ENCODE assay signal across 18 cellular contexts in the genomic region with DNA sequence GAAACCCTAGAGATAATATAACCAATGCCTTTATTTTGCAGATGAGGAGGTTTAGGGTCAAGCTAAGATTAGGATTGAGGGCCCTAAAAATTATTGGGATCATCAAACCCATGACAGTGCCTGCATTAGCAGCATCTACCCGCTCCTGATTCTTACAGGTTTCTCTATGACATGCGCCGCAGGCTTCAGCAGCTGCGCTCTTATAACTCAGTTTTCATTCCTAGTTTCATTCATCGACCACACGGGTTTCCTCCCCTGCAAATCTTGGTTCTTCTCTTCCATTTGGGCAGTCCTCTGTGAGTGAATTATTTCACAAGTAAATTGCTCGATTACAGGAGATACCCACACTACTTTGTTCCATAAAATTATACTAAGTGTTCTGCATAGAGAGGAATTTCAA.
DNase-seq lines count a peak whose midpoint lies in the region; ATAC-seq and TF ChIP-seq lines count a peak whose summit lies in the region.
"Had no signal": no experiment of that assay in that cellular context is flagged by ENCODE, and none has a peak within 500 bp of the region (broad histone marks: within the 10 kb centered on the region; RNA-seq: fewer than 3 reads in every experiment).

No MANE protein-coding gene starts in this region.

- ATAC-seq in GM19351 (IDR thresholded peaks at IDR 0.05; ENCODE audit: unreplicated experiment): peak; percentile 57

- no peaks in the 10 kb centered on the region for H3K36me3 Mint-ChIP-seq in activated T-helper 2 cell treated with anti-CD3 and anti-CD28 coated beads, Interferon-gamma antibody, Interleukin-2, Interleukin-4, amounts not matched to agents 10 μg/mL and 5 μg/mL and 100 μg/mL, durations not matched to agents 14 hours and 24 hours and 36 hours (ENCODE audit: low read depth)
- H3K36me3 Mint-ChIP-seq: CD14-positive monocyte; CD4-positive, alpha-beta memory T cell; CD4-positive, CD25-positive, alpha-beta regulatory T cell; CD8-positive, alpha-beta memory T cell had no signal

- H3K27ac ChIP-seq in dorsolateral prefrontal cortex: peak overlapping the region in 39 of 59 donors; percentile 2 to 92 (median 71)
- H3K27ac ChIP-seq: BLaER1 had no signal

- H3K4me1 Mint-ChIP-seq in activated T-helper 2 cell treated with anti-CD3 and anti-CD28 coated beads, Interferon-gamma antibody, Interleukin-2, Interleukin-4, amounts not matched to agents 10 μg/mL and 5 μg/mL and 100 μg/mL, durations not matched to agents 14 hours and 24 hours and 36 hours (ENCODE audit: low read depth): no peaks in the 10 kb centered on the region
- H3K4me1 Mint-ChIP-seq: CD4-positive, alpha-beta memory T cell; CD4-positive, CD25-positive, alpha-beta regulatory T cell; CD8-positive, alpha-beta memory T cell had no signal

- no peak overlapping the region for H3K27ac Mint-ChIP-seq in activated T-helper 2 cell treated with anti-CD3 and anti-CD28 coated beads, Interferon-gamma antibody, Interleukin-2, Interleukin-4, amounts not matched to agents 10 μg/mL and 5 μg/mL and 100 μg/mL, durations not matched to agents 14 hours and 24 hours and 36 hours
- H3K27ac Mint-ChIP-seq: CD4-positive, alpha-beta memory T cell; CD4-positive, CD25-positive, alpha-beta regulatory T cell; CD8-positive, alpha-beta memory T cell had no signal

- no peak overlapping the region for H3K4me3 ChIP-seq in dorsolateral prefrontal cortex
- H3K4me3 ChIP-seq: BLaER1 had no signal

- TF ChIP-seq CTCF in dorsolateral prefrontal cortex (IDR thresholded peaks at IDR 0.05 in 54 of 56, conservative IDR thresholded peaks at IDR 0.05 in 2 of 56; ENCODE audit: low read depth in 1 of 56, partially characterized antibody in 56 of 56): no peak

- DNase-seq in dorsolateral prefrontal cortex (no peak), DMS153 (lab: John Stamatoyannopoulos, UW) (no peak)
- DNase-seq in NK-92 treated with Interleukin-12 subunit alpha and Interleukin-12 subunit beta, amount 100 ng/mL, for 24 hours (lab: John Stamatoyannopoulos, UW): no peak
- no peak for DNase-seq in activated T-helper 2 cell treated with anti-CD3 and anti-CD28 coated beads, Interferon-gamma antibody, Interleukin-2, Interleukin-4, amounts not matched to agents 10 μg/mL and 5 μg/mL and 100 μg/mL, durations not matched to agents 14 hours and 24 hours and 36 hours (ENCODE audit: low spot score)
- DNase-seq: 8988T; ACHN; BE2C; C1 segment of cervical spinal cord; CD4-positive, alpha-beta memory T cell; CD4-positive, CD25-positive, alpha-beta regulatory T cell; CD8-positive, alpha-beta memory T cell; COR-L47; DMS 273 treated with DMSO at 0.1 percent for 48 hours; DMS79 treated with DMSO at 0.1 percent for 48 hours; GF-D8 had no signal

- intact Hi-C loops in dorsolateral prefrontal cortex (cut with DNase I): loop anchor here in 1 of 2 donors (5.0 to 10.0 kb wide), 2 partner anchors 136 to 1293 kb away; partner anchors contain the start of gene SLC24A2
- intact Hi-C loops in activated T-helper 2 cell treated with anti-CD3 and anti-CD28 coated beads, Interferon-gamma antibody, Interleukin-2, Interleukin-4, amounts not matched to agents 10 μg/mL and 5 μg/mL and 100 μg/mL, durations not matched to agents 14 hours and 24 hours and 36 hours (cut with micrococcal nuclease): no loop called here

- no peaks in the 10 kb centered on the region for H3K27me3 ChIP-seq in dorsolateral prefrontal cortex
- H3K27me3 ChIP-seq: BE2C, BLaER1 had no signal

- H3K27me3 Mint-ChIP-seq in activated T-helper 2 cell treated with anti-CD3 and anti-CD28 coated beads, Interferon-gamma antibody, Interleukin-2, Interleukin-4, amounts not matched to agents 10 μg/mL and 5 μg/mL and 100 μg/mL, durations not matched to agents 14 hours and 24 hours and 36 hours (ENCODE audit: low read depth): peaks cover 16% of the 10 kb centered on the region

- H3K4me3 Mint-ChIP-seq in activated T-helper 2 cell treated with anti-CD3 and anti-CD28 coated beads, Interferon-gamma antibody, Interleukin-2, Interleukin-4, amounts not matched to agents 10 μg/mL and 5 μg/mL and 100 μg/mL, durations not matched to agents 14 hours and 24 hours and 36 hours (ENCODE audit: low read depth): no peak overlapping the region
- H3K4me3 Mint-ChIP-seq: CD14-positive monocyte; CD4-positive, alpha-beta memory T cell; CD4-positive, CD25-positive, alpha-beta regulatory T cell; CD8-positive, alpha-beta memory T cell had no signal

- H3K9me3 Mint-ChIP-seq in activated T-helper 2 cell treated with anti-CD3 and anti-CD28 coated beads, Interferon-gamma antibody, Interleukin-2, Interleukin-4, amounts not matched to agents 10 μg/mL and 5 μg/mL and 100 μg/mL, durations not matched to agents 14 hours and 24 hours and 36 hours: no peaks in the 10 kb centered on the region
- H3K9me3 Mint-ChIP-seq: CD4-positive, alpha-beta memory T cell; CD8-positive, alpha-beta memory T cell had no signal
